In the genomic region with DNA sequence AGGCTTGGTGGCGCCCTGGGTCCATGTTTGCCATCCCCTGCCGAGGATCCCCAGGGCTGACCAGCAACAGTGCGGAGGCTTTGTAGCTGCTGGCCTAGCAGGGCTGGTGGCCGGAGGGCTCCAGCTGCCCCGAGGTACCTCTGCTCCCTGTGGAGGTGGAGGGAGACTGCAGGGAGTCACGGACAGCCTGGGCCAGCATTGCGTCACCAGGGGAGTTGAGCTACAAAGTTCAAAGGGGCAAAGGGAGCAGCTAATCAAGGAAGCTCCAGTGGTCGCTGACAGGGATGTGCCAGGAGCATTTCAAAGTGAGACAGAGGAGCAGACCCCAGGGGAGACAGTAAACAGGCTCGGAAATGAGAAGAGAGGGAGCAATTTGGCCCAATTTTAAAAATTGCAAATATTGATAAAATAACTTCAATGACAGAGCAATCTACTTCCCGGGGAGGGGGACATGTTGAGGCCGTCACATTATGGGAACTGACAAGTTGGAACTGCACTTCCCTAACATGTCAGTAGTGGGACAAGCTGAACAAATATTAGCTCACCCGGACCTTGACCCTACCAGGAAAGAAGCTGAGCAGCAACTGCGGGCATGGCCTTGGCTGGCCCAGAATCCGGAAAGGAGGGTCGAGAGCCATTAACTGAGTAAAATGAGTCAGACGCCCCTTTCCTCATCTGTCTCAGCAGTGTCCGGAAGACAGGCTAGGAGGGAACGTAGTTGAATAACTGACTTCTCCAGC, we compare ENCODE assay signal across 14 cellular contexts. TPM values are rescaled to one million over a fixed set of nuclear protein-coding genes. Genes with fewer than 3 reads are reported as not detected.
DNase-seq lines count a peak whose midpoint lies in the region; ATAC-seq and TF ChIP-seq lines count a peak whose summit lies in the region.
"Had no signal": no experiment of that assay in that cellular context is flagged by ENCODE, and none has a peak within 500 bp of the region (broad histone marks: within the 10 kb centered on the region; RNA-seq: fewer than 3 reads in every experiment).

No MANE protein-coding gene starts in this region.

- WGBS in lung, 2 donors = 49 to 50% methylated on average over 18 of the region's 18 CpGs

- H3K9me3 Mint-ChIP-seq in stimulated activated naive B cell treated with anti-CD40 and anti-IgM and Interleukin-4, amounts not matched to agents 10 μg/mL and 1 μg/mL and 100 μg/mL, for 72 hours = peaks cover 7 to 8% of the 10 kb centered on the region in 2 donors
- H3K9me3 Mint-ChIP-seq: stimulated activated naive CD8-positive, alpha-beta T cell treated with anti-CD3 and anti-CD28 coated beads, Interleukin-15, Interleukin-2, amounts not matched to agents 100 ng/mL and 50 ng/mL, for 24 hours; T-helper 2 cell treated with Interferon-gamma antibody and Interleukin-4, amounts not matched to agents 5 μg/mL and 100 μg/mL, for 36 hours had no signal

- TF ChIP-seq CTCF in choroid plexus epithelial cell (conservative IDR thresholded peaks at IDR 0.05; ENCODE audit: low read depth, low read length) = no peak
- TF ChIP-seq CTCF in lung (IDR thresholded peaks at IDR 0.05; ENCODE audit: control extremely low read depth, extremely low read depth) = no peak
- no peak for TF ChIP-seq CTCF in upper lobe of right lung (IDR thresholded peaks at IDR 0.05)

- peak; percentile 29 for DNase-seq in NCI-H748 (lab: John Stamatoyannopoulos, UW; ENCODE audit: unreplicated experiment)
- DNase-seq in NCI-H748 treated with DMSO at 0.1 percent for 48 hours (lab: John Stamatoyannopoulos, UW) = no peak
- DNase-seq in choroid plexus epithelial cell (ENCODE audit: low read depth) = peak; percentile 41
- no peak for DNase-seq in lung (ENCODE audit: low spot score)
- no peak for DNase-seq in upper lobe of right lung
- no peak for DNase-seq in stimulated activated naive B cell treated with anti-CD40 and anti-IgM and Interleukin-4, amounts not matched to agents 10 μg/mL and 1 μg/mL and 100 μg/mL, for 72 hours
- DNase-seq in activated CD8-positive, alpha-beta memory T cell treated with anti-CD3 and anti-CD28 coated beads, Interleukin-2, amount 50 U/mL, for 48 hours = no peak
- DNase-seq: DND-41; stimulated activated CD4-positive, alpha-beta T cell treated with anti-CD3 and anti-CD28 coated beads, Interleukin-1b, Interleukin-23, amount 100 ng/mL, for 48 hours had no signal

- H3K27ac Mint-ChIP-seq in stimulated activated naive B cell treated with anti-CD40 and anti-IgM and Interleukin-4, amounts not matched to agents 10 μg/mL and 1 μg/mL and 100 μg/mL, for 72 hours = no peak overlapping the region
- H3K27ac Mint-ChIP-seq: stimulated activated naive CD8-positive, alpha-beta T cell treated with anti-CD3 and anti-CD28 coated beads, Interleukin-15, Interleukin-2, amounts not matched to agents 100 ng/mL and 50 ng/mL, for 24 hours; T-helper 2 cell treated with Interferon-gamma antibody and Interleukin-4, amounts not matched to agents 5 μg/mL and 100 μg/mL, for 36 hours had no signal

- H3K9me3 ChIP-seq in lung (ENCODE audit: control insufficient read depth in 2 of 2, insufficient read depth in 1 of 2, low read length in 1 of 2) (no peaks in the 10 kb centered on the region), upper lobe of right lung (no peaks in the 10 kb centered on the region)

- no peak overlapping the region for H3K4me3 Mint-ChIP-seq in stimulated activated naive B cell treated with anti-CD40 and anti-IgM and Interleukin-4, amounts not matched to agents 10 μg/mL and 1 μg/mL and 100 μg/mL, for 72 hours
- H3K4me3 Mint-ChIP-seq: stimulated activated naive CD8-positive, alpha-beta T cell treated with anti-CD3 and anti-CD28 coated beads, Interleukin-15, Interleukin-2, amounts not matched to agents 100 ng/mL and 50 ng/mL, for 24 hours; T-helper 2 cell treated with Interferon-gamma antibody and Interleukin-4, amounts not matched to agents 5 μg/mL and 100 μg/mL, for 36 hours had no signal

- ATAC-seq in lung (ENCODE audit: insufficient read depth, low FRiP score) = peak; percentile 25
- peak; percentile 41 for ATAC-seq in upper lobe of right lung
- ATAC-seq in stimulated activated naive B cell treated with anti-CD40 and anti-IgM and Interleukin-4, amounts not matched to agents 10 μg/mL and 1 μg/mL and 100 μg/mL, for 72 hours (replicated peaks) = no peak
- no peak for ATAC-seq in HG03280 (IDR thresholded peaks at IDR 0.05; ENCODE audit: unreplicated experiment)

- intact Hi-C loops in upper lobe of right lung (cut with DNase I) = no loop called here

- no peaks in the 10 kb centered on the region for H3K27me3 ChIP-seq in lung (ENCODE audit: control insufficient read depth, insufficient read depth)
- H3K27me3 ChIP-seq in upper lobe of right lung = no peaks in the 10 kb centered on the region
- H3K27me3 ChIP-seq: cardiac muscle cell had no signal

- peaks cover 23 to 35% of the 10 kb centered on the region in 2 donors for H3K4me1 Mint-ChIP-seq in stimulated activated naive B cell treated with anti-CD40 and anti-IgM and Interleukin-4, amounts not matched to agents 10 μg/mL and 1 μg/mL and 100 μg/mL, for 72 hours

- peaks cover 3 to 6% of the 10 kb centered on the region in 2 donors for H3K36me3 Mint-ChIP-seq in stimulated activated naive B cell treated with anti-CD40 and anti-IgM and Interleukin-4, amounts not matched to agents 10 μg/mL and 1 μg/mL and 100 μg/mL, for 72 hours

- H3K27ac ChIP-seq in lung (ENCODE audit: low read depth in 1 of 2, low read length in 1 of 2) = peak overlapping the region in 1 of 2 donors; percentile 41
- no peak overlapping the region for H3K27ac ChIP-seq in upper lobe of right lung
- H3K27ac ChIP-seq: cardiac muscle cell had no signal

- peaks cover 7 to 9% of the 10 kb centered on the region in 2 donors for H3K4me1 ChIP-seq in lung (ENCODE audit: control insufficient read depth in 2 of 2, insufficient read depth in 2 of 2, low read length in 2 of 2)
- peaks cover 11% of the 10 kb centered on the region for H3K4me1 ChIP-seq in upper lobe of right lung

- H3K27me3 Mint-ChIP-seq in stimulated activated naive B cell treated with anti-CD40 and anti-IgM and Interleukin-4, amounts not matched to agents 10 μg/mL and 1 μg/mL and 100 μg/mL, for 72 hours = peaks cover 8 to 33% of the 10 kb centered on the region in 2 donors

- H3K36me3 ChIP-seq in lung (ENCODE audit: control insufficient read depth in 2 of 2, insufficient read depth in 2 of 2, low read length in 2 of 2) (no peaks in the 10 kb centered on the region), upper lobe of right lung (no peaks in the 10 kb centered on the region)
- H3K36me3 ChIP-seq: cardiac muscle cell had no signal

- H3K4me3 ChIP-seq in choroid plexus epithelial cell (ENCODE audit: low read depth, low read length) (no peak overlapping the region), lung (no peak overlapping the region), upper lobe of right lung (no peak overlapping the region)
- H3K4me3 ChIP-seq: cardiac muscle cell had no signal

RNA-seq across cellular contexts. Expression of gene BTBD16, which starts 39.4 kb away (rescaled TPM):
- under 1 TPM in 1 of 2 donors, not detected in 1; 0.67 TPM for total RNA-seq in lung
- polyA plus RNA-seq in lung = under 1 TPM; 0.03 to 0.73 TPM
- 0.35 TPM for total RNA-seq in upper lobe of right lung
- total RNA-seq: LHCN-M2 had no signal

Comparison
In these comparisons a context has a peak if more than half of its experiments do, and no peak if none do; other contexts are left out.
1. DNase-seq: peak in NCI-H748 (single experiment) and choroid plexus epithelial cell (single experiment); none in NCI-H748 treated with DMSO at 0.1 percent for 48 hours (single experiment), lung (single experiment), upper lobe of right lung (single experiment), stimulated activated naive B cell treated with anti-CD40 and anti-IgM and Interleukin-4, amounts not matched to agents 10 μg/mL and 1 μg/mL and 100 μg/mL, for 72 hours (single experiment) and activated CD8-positive, alpha-beta memory T cell treated with anti-CD3 and anti-CD28 coated beads, Interleukin-2, amount 50 U/mL, for 48 hours (single experiment).
2. ATAC-seq: peak in lung (single experiment) and upper lobe of right lung (single experiment); none in stimulated activated naive B cell treated with anti-CD40 and anti-IgM and Interleukin-4, amounts not matched to agents 10 μg/mL and 1 μg/mL and 100 μg/mL, for 72 hours (0 of 2) and HG03280 (single experiment).